13 cellular contexts compared by ENCODE assay signal in the genomic region with DNA sequence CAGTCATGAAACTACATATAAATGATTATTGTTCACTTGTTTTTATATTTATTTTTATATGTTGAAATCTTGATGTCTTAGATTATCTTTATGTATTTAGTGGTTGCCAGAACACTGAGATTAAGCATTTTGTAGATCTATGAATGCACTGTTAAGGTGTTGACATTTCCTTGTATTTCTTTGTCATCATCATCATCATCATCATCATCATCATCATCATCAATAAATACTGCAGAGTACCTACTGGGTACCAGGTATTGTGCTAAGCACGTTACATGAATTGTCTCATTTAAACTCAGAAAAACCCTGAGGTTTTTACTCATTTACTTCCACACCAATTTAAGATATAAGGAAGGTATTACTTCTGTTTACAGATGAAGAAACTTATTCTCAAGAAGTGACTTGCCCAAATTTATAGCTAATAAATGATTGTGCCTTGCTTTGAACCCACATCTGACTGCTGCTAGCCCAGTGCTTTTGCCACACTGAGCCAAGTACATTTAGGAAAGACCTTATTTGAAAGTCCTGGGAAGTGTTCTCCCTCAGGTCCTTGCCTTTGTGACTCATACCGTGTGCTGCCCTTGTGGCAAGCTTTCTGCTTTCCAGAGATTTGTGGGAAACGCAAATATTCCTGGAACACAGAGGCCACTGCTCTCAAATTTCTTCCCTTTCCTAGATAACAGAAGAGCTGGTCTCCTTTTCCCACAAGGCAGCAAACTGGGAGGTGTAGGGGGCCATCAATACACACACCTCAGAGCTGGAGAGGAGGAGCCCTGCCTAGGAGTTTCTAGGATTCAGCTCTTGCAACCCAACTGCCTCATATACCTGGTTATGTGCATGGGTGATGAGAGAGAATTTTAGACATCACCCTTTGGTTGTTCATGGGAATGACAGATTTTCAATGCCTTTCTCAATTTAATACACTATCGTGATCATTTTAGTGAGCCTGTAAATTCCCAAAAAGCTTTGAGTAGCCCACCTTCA.
DNase-seq lines count a peak whose midpoint lies in the region; ATAC-seq, FAIRE-seq and TF ChIP-seq lines count a peak whose summit lies in the region.
"Had no signal": no experiment of that assay in that cellular context is flagged by ENCODE, and none has a peak within 500 bp of the region (broad histone marks: within the 10 kb centered on the region; RNA-seq: fewer than 3 reads in every experiment).

No MANE protein-coding gene starts in this region.

- peaks cover 29% of the 10 kb centered on the region for H3K4me1 ChIP-seq in GM23338 (ENCODE audit: insufficient read depth)

- no peak overlapping the region for H3K4me2 ChIP-seq in GM23338

- intact Hi-C loops in activated naive CD4-positive, alpha-beta T cell treated with anti-CD3 and anti-CD28 coated beads for 36 hours (cut with micrococcal nuclease) = no loop called here

- H3K36me3 ChIP-seq in brain microvascular endothelial cell (replicated peaks) (no peaks in the 10 kb centered on the region), GM23338 (ENCODE audit: insufficient read depth) (no peaks in the 10 kb centered on the region)
- H3K36me3 ChIP-seq: stomach had no signal

- H3K27me3 ChIP-seq in brain microvascular endothelial cell (replicated peaks) (no peaks in the 10 kb centered on the region), GM23338 (ENCODE audit: insufficient read depth) (no peaks in the 10 kb centered on the region)
- H3K27me3 ChIP-seq: stomach had no signal

- H3K27me3 Mint-ChIP-seq in GM23338 (ENCODE audit: insufficient read depth, low read depth, poor library complexity) = no peaks in the 10 kb centered on the region
- no peaks in the 10 kb centered on the region for H3K27me3 Mint-ChIP-seq in mesothelial cell of epicardium (ENCODE audit: low read depth)
- H3K27me3 Mint-ChIP-seq in activated naive CD4-positive, alpha-beta T cell treated with anti-CD3 and anti-CD28 coated beads for 36 hours (ENCODE audit: low read depth) = no peaks in the 10 kb centered on the region

- ATAC-seq in GM23338 (no peak; the same call in 2 of the 3 replicates), GM18519 (IDR thresholded peaks at IDR 0.05; ENCODE audit: low FRiP score, unreplicated experiment) (no peak)
- ATAC-seq: WTC11 had no signal

- H3K36me3 Mint-ChIP-seq in GM23338 (ENCODE audit: low read depth) = no peaks in the 10 kb centered on the region
- no peaks in the 10 kb centered on the region for H3K36me3 Mint-ChIP-seq in mesothelial cell of epicardium
- H3K36me3 Mint-ChIP-seq in activated naive CD4-positive, alpha-beta T cell treated with anti-CD3 and anti-CD28 coated beads for 36 hours (ENCODE audit: low read depth) = no peaks in the 10 kb centered on the region
- H3K36me3 Mint-ChIP-seq: WTC11 had no signal

- no peak overlapping the region for H3K4me3 ChIP-seq in brain microvascular endothelial cell (ENCODE audit: low read depth, low read length)
- H3K4me3 ChIP-seq in GM23338 = no peak overlapping the region
- H3K4me3 ChIP-seq: stomach had no signal

- no peak overlapping the region for H3K4me3 Mint-ChIP-seq in GM23338
- no peak overlapping the region for H3K4me3 Mint-ChIP-seq in mesothelial cell of epicardium
- no peak overlapping the region for H3K4me3 Mint-ChIP-seq in activated naive CD4-positive, alpha-beta T cell treated with anti-CD3 and anti-CD28 coated beads for 36 hours
- H3K4me3 Mint-ChIP-seq: CD4-positive, alpha-beta memory T cell; WTC11 had no signal

- no peaks in the 10 kb centered on the region for H3K9me3 Mint-ChIP-seq in GM23338
- no peaks in the 10 kb centered on the region for H3K9me3 Mint-ChIP-seq in mesothelial cell of epicardium
- no peaks in the 10 kb centered on the region for H3K9me3 Mint-ChIP-seq in activated naive CD4-positive, alpha-beta T cell treated with anti-CD3 and anti-CD28 coated beads for 36 hours
- H3K9me3 Mint-ChIP-seq: CD4-positive, alpha-beta memory T cell; WTC11 had no signal

- no peaks in the 10 kb centered on the region for H4K20me1 ChIP-seq in GM23338 (replicated peaks; ENCODE audit: insufficient read depth)

- H3K9me2 ChIP-seq in GM23338 (ENCODE audit: insufficient read depth) = no peaks in the 10 kb centered on the region

- H3K27ac Mint-ChIP-seq in GM23338 (no peak overlapping the region), mesothelial cell of epicardium (no peak overlapping the region)
- no peak overlapping the region for H3K27ac Mint-ChIP-seq in activated naive CD4-positive, alpha-beta T cell treated with anti-CD3 and anti-CD28 coated beads for 36 hours
- H3K27ac Mint-ChIP-seq: CD4-positive, alpha-beta memory T cell; WTC11 had no signal

- DNase-seq in AG20443 (ENCODE audit: low spot score) (peak; percentile 37), HTR-8/SVneo (ENCODE audit: insufficient read length, low spot score) (peak; percentile 53), brain microvascular endothelial cell (peak; percentile 49), myocyte (ENCODE audit: low read depth) (peak; percentile 74), GM23338 (ENCODE audit: low spot score) (no peak), mesothelial cell of epicardium (ENCODE audit: low spot score in 2 of 2, unreplicated experiment in 2 of 2) (no peak)
- no peak for DNase-seq in activated naive CD4-positive, alpha-beta T cell treated with anti-CD3 and anti-CD28 coated beads for 36 hours
- DNase-seq: amniotic stem cell; CD4-positive, alpha-beta memory T cell; SIG-M5; stomach had no signal

- CTCF ChIA-PET in activated naive CD4-positive, alpha-beta T cell treated with anti-CD3 and anti-CD28 coated beads for 36 hours (lab: Charles Lee) = interaction anchor here (0.6 to 0.9 kb wide), 2 partner anchors 72 to 430 kb away, joined by 3 to 4 read pairs; no protein-coding TSS in a partner anchor

- TF ChIP-seq CTCF in brain microvascular endothelial cell (IDR thresholded peaks at IDR 0.05; ENCODE audit: low read depth, low read length, missing control alignments) = no peak
- TF ChIP-seq CTCF in GM23338 (conservative IDR thresholded peaks at IDR 0.05; ENCODE audit: low read depth in 2 of 2) = no peak
- TF ChIP-seq CTCF in mesothelial cell of epicardium (IDR thresholded peaks at IDR 0.05; ENCODE audit: unreplicated experiment) = no peak

- peak; percentile 26 for FAIRE-seq in HTR-8/SVneo (lab: Jason Lieb, UNC)

- in situ Hi-C loops in brain microvascular endothelial cell (cut with HindIII; ENCODE audit: low pct_ligation_motif_present, low sequenced_read_pairs) = no loop called here

- no peaks in the 10 kb centered on the region for H3K79me2 ChIP-seq in GM23338 (replicated peaks; ENCODE audit: insufficient read depth)

- no peak overlapping the region for H3K27ac ChIP-seq in brain microvascular endothelial cell
- H3K27ac ChIP-seq in GM23338 (ENCODE audit: low read depth) = no peak overlapping the region
- H3K27ac ChIP-seq: stomach had no signal

- no peak overlapping the region for H2AFZ ChIP-seq in GM23338

- H3F3A ChIP-seq in GM23338 (replicated peaks; ENCODE audit: low read depth) = no peaks in the 10 kb centered on the region

- peaks cover 37% of the 10 kb centered on the region for H3K4me1 Mint-ChIP-seq in GM23338
- H3K4me1 Mint-ChIP-seq in mesothelial cell of epicardium = peaks cover 12% of the 10 kb centered on the region
- no peaks in the 10 kb centered on the region for H3K4me1 Mint-ChIP-seq in activated naive CD4-positive, alpha-beta T cell treated with anti-CD3 and anti-CD28 coated beads for 36 hours (ENCODE audit: low read depth)
- H3K4me1 Mint-ChIP-seq: CD4-positive, alpha-beta memory T cell had no signal

TF ChIP-seq in GM23338, 12 proteins besides CTCF, POLR2A, EP300 and RAD21 (continues in another document):
- TF ChIP-seq, protein P1, sequence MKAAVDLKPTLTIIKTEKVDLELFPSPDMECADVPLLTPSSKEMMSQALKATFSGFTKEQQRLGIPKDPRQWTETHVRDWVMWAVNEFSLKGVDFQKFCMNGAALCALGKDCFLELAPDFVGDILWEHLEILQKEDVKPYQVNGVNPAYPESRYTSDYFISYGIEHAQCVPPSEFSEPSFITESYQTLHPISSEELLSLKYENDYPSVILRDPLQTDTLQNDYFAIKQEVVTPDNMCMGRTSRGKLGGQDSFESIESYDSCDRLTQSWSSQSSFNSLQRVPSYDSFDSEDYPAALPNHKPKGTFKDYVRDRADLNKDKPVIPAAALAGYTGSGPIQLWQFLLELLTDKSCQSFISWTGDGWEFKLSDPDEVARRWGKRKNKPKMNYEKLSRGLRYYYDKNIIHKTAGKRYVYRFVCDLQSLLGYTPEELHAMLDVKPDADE (IDR thresholded peaks at IDR 0.05) = no peak
- no peak for TF ChIP-seq EZH2 (IDR thresholded peaks at IDR 0.05; ENCODE audit: low read depth, unreplicated experiment)
- TF ChIP-seq ZNF114 (CRISPR knock-in tag; IDR thresholded peaks at IDR 0.05) = no peak
- no peak for TF ChIP-seq POLR2AphosphoS5 (IDR thresholded peaks at IDR 0.05; ENCODE audit: low read depth)
- no peak for TF ChIP-seq NANOG (IDR thresholded peaks at IDR 0.05; ENCODE audit: borderline replicate concordance)
- no peak for TF ChIP-seq JUNB (IDR thresholded peaks at IDR 0.05; ENCODE audit: unreplicated experiment)
- no peak for TF ChIP-seq STAT1 (IDR thresholded peaks at IDR 0.05; ENCODE audit: unreplicated experiment)
- TF ChIP-seq EZH2phosphoT487 (IDR thresholded peaks at IDR 0.05; ENCODE audit: unreplicated experiment) = no peak

Comparison
In these comparisons a context has a peak if more than half of its experiments do, and no peak if none do; other contexts are left out.
1. DNase-seq: peak in AG20443 (single experiment), HTR-8/SVneo (single experiment), brain microvascular endothelial cell (single experiment) and myocyte (single experiment); none in GM23338 (single experiment), mesothelial cell of epicardium (0 of 2) and activated naive CD4-positive, alpha-beta T cell treated with anti-CD3 and anti-CD28 coated beads for 36 hours (single experiment).